25 cellular contexts compared by ENCODE assay signal in the genomic region with DNA sequence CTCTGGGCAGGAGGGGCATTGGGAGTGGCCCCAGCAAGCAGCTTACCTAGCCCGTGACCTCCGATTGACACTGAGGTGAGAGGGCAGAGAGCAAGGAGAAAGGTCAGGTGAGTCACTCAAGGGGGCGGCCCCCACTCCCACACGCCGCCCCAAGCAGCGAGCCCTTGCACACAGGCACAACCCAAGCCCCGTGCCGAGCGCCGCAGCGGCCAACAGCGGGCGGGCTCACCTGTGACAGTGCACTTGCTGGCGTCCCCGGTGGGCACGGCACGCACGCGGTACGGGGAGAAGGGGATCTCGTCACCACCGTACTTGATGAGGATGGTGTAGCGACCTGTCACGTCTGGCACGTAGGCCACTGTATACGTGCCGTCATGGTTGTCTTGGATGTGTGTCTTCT. TPM values are rescaled to one million over a fixed set of nuclear protein-coding genes. Genes with fewer than 3 reads are reported as not detected.
A peak's percentile ranks its signal among the peaks of the same experiment; 100 is the strongest.
DNase-seq lines count a peak whose midpoint lies in the region; ATAC-seq, FAIRE-seq and TF ChIP-seq lines count a peak whose summit lies in the region.
"Had no signal": no experiment of that assay in that cellular context is flagged by ENCODE, and none has a peak within 500 bp of the region (broad histone marks: within the 10 kb centered on the region; RNA-seq: fewer than 3 reads in every experiment).

No MANE protein-coding gene starts in this region.

- no peak for DNase-seq in left ventricle myocardium inferior
- no peak for DNase-seq in cardiac septum (ENCODE audit: low spot score)
- DNase-seq in M059J (ENCODE audit: low read depth): peak; percentile 1
- DNase-seq in upper lobe of right lung: peak; percentile 33
- DNase-seq in NOMO-1 treated with dmso at 0.1 percent for 144 hours (lab: John Stamatoyannopoulos, UW; ENCODE audit: unreplicated experiment): no peak
- no peak for DNase-seq in H54 (ENCODE audit: insufficient read length, low spot score)
- DNase-seq: activated CD4-positive, alpha-beta memory T cell treated with anti-CD3 and anti-CD28 coated beads for 36 hours; activated effector memory CD4-positive, alpha-beta T cell treated with anti-CD3 and anti-CD28 coated beads, Interleukin-2, amount 50 U/mL, for 16 hours; adrenal gland; brain microvascular endothelial cell; C1 segment of cervical spinal cord; colonic mucosa; EL; esophagus squamous epithelium; gastrocnemius medialis; NCI-H1417; NCI-H2081 treated with DMSO at 0.1 percent for 48 hours; SHP77; stimulated activated CD4-positive, alpha-beta T cell treated with anti-CD3 and anti-CD28 coated beads, Interleukin-15, amount 100 ng/mL, for 24 hours had no signal

- H3K4me3 ChIP-seq in left ventricle myocardium inferior (no peak overlapping the region), gastroesophageal sphincter (no peak overlapping the region), upper lobe of right lung (no peak overlapping the region)
- H3K4me3 ChIP-seq: adrenal gland, colonic mucosa, esophagus squamous epithelium, gastrocnemius medialis, HAP-1 had no signal

- no CpG with 5 or more reads among the region's 27 CpGs for WGBS in gastroesophageal sphincter (ENCODE audit: low coverage in 1 of 2), 2 donors

- ATAC-seq in gastroesophageal sphincter (no peak), upper lobe of right lung (no peak)
- ATAC-seq: gastrocnemius medialis, sciatic nerve, WTC11 had no signal

- H3K27ac ChIP-seq in left ventricle myocardium inferior (replicated peaks) (peak overlapping the region; percentile 40), gastroesophageal sphincter (peak overlapping the region; percentile 32 to 99 (median 86)), upper lobe of right lung (no peak overlapping the region)
- H3K27ac ChIP-seq: adrenal gland, brain microvascular endothelial cell, colonic mucosa, gastrocnemius medialis had no signal

- H3K27me3 ChIP-seq in left ventricle myocardium inferior (ENCODE audit: low read depth) (no peaks in the 10 kb centered on the region), gastroesophageal sphincter (no peaks in the 10 kb centered on the region), upper lobe of right lung (no peaks in the 10 kb centered on the region)
- H3K27me3 ChIP-seq: adrenal gland, brain microvascular endothelial cell, colonic mucosa, esophagus squamous epithelium, gastrocnemius medialis had no signal

- FAIRE-seq in H54 (lab: Jason Lieb, UNC): no peak
- FAIRE-seq: D721Med, islet of Langerhans had no signal

- peaks cover 95% of the 10 kb centered on the region for H3K36me3 ChIP-seq in left ventricle myocardium inferior
- H3K36me3 ChIP-seq in gastroesophageal sphincter: peaks cover 0 to 96% of the 10 kb centered on the region in 2 donors
- H3K36me3 ChIP-seq in upper lobe of right lung: peaks cover 90% of the 10 kb centered on the region
- H3K36me3 ChIP-seq: colonic mucosa, gastrocnemius medialis had no signal

- TF ChIP-seq CTCF in left ventricle myocardium inferior (IDR thresholded peaks at IDR 0.05; ENCODE audit: borderline replicate concordance) (no peak), gastroesophageal sphincter (IDR thresholded peaks at IDR 0.05) (no peak), upper lobe of right lung (IDR thresholded peaks at IDR 0.05) (no peak)

- no peak for TF ChIP-seq EP300 in gastroesophageal sphincter (IDR thresholded peaks at IDR 0.05)

- H3K4me1 ChIP-seq in left ventricle myocardium inferior: peaks cover 26% of the 10 kb centered on the region
- H3K4me1 ChIP-seq in gastroesophageal sphincter: peaks cover 0 to 64% (median 0%) of the 10 kb centered on the region in 3 donors
- no peaks in the 10 kb centered on the region for H3K4me1 ChIP-seq in upper lobe of right lung
- H3K4me1 ChIP-seq: adrenal gland, colonic mucosa, gastrocnemius medialis, HAP-1 had no signal

- no peaks in the 10 kb centered on the region for H3K9me3 ChIP-seq in left ventricle myocardium inferior (replicated peaks)
- H3K9me3 ChIP-seq in gastroesophageal sphincter: no peaks in the 10 kb centered on the region
- no peaks in the 10 kb centered on the region for H3K9me3 ChIP-seq in upper lobe of right lung
- H3K9me3 ChIP-seq: adrenal gland, colonic mucosa, esophagus squamous epithelium, gastrocnemius medialis, HAP-1 had no signal

- intact Hi-C loops in left ventricle myocardium inferior (cut with micrococcal nuclease) (no loop called here), cardiac septum (cut with DNase I) (no loop called here), upper lobe of right lung (cut with DNase I) (no loop called here)

- TF ChIP-seq POLR2A in gastroesophageal sphincter (IDR thresholded peaks at IDR 0.05): no peak
- TF ChIP-seq POLR2A in H54 (IDR thresholded peaks at IDR 0.05; ENCODE audit: low read depth, low read length): no peak

RNA-seq across cellular contexts. Expression of a gene that starts 17.2 kb away (rescaled TPM):
- total RNA-seq in left ventricle myocardium inferior (225 TPM), cardiac septum (347 TPM), gastroesophageal sphincter (over 10,000 TPM in 1 of 4 donors, 1,000 to 10,000 TPM in 3; 7,815 to 15,318 (median 8,757) TPM), upper lobe of right lung (1,252 TPM)
- total RNA-seq in M059J (2014; rRNA removed; shearing (Covaris generic)): 1,078 and 2,383 TPM in 2 replicates

RNA-seq across cellular contexts. Expression of a gene that starts 21.9 kb away (rescaled TPM):
- 55.6 TPM for total RNA-seq in left ventricle myocardium inferior
- 66.2 TPM for total RNA-seq in cardiac septum
- 101 and 105 TPM in 2 replicates for total RNA-seq in M059J (2014; rRNA removed; shearing (Covaris generic))
- total RNA-seq in gastroesophageal sphincter: 10 to 100 TPM; 41.0 to 58.6 (median 50.6) TPM
- total RNA-seq in upper lobe of right lung: 58.4 TPM

RNA-seq across cellular contexts. Expression of a gene that starts 41.0 kb away (rescaled TPM):
- 1,850 TPM for total RNA-seq in left ventricle myocardium inferior
- 1,520 TPM for total RNA-seq in cardiac septum
- total RNA-seq in M059J (2014; rRNA removed; shearing (Covaris generic)): 3,989 and 5,487 TPM in 2 replicates
- total RNA-seq in gastroesophageal sphincter: 1,000 to 10,000 TPM; 3,970 to 7,427 (median 5,392) TPM
- 2,677 TPM for total RNA-seq in upper lobe of right lung

RNA-seq across cellular contexts. Expression of a gene that starts 51.8 kb away (rescaled TPM):
- total RNA-seq in left ventricle myocardium inferior (56.3 TPM), cardiac septum (32.9 TPM), gastroesophageal sphincter (10 to 100 TPM; 11.1 to 29.3 (median 22.3) TPM), upper lobe of right lung (37.1 TPM)
- total RNA-seq in M059J (2014; rRNA removed; shearing (Covaris generic)): 49.1 and 65.3 TPM in 2 replicates

RNA-seq across cellular contexts. Expression of a gene that starts 54.1 kb away (rescaled TPM):
- total RNA-seq in left ventricle myocardium inferior: 39.8 TPM
- 41.6 TPM for total RNA-seq in cardiac septum
- total RNA-seq in M059J (2014; rRNA removed; shearing (Covaris generic)): 24.9 and 32.1 TPM in 2 replicates
- 10 to 100 TPM; 11.7 to 54.5 (median 24.4) TPM for total RNA-seq in gastroesophageal sphincter
- 43.9 TPM for total RNA-seq in upper lobe of right lung

Comparison
In these comparisons a context has a peak if more than half of its experiments do, and no peak if none do; other contexts are left out.
1. DNase-seq: peak in M059J (single experiment) and upper lobe of right lung (single experiment); none in left ventricle myocardium inferior (single experiment), cardiac septum (single experiment), NOMO-1 treated with dmso at 0.1 percent for 144 hours (single experiment) and H54 (single experiment).